Comparison of ENCODE assay signal across 18 cellular contexts in genomic region chr3:138812806-138813205, GRCh38.
"Had no signal": no experiment of that assay in that cellular context is flagged by ENCODE, and none has a peak within 500 bp of the region (broad histone marks: within the 10 kb centered on the region; RNA-seq: fewer than 3 reads in every experiment).

No MANE protein-coding gene starts in this region.

- H3K27ac ChIP-seq: colonic mucosa, left lung, parathyroid adenoma, thoracic aorta, upper lobe of left lung had no signal

- H3K27me3 ChIP-seq: colonic mucosa, left lung, upper lobe of left lung had no signal

- H3K9me3 ChIP-seq: colonic mucosa, left lung, thoracic aorta, upper lobe of left lung had no signal

- H3K4me3 ChIP-seq: colonic mucosa, left lung, thoracic aorta, upper lobe of left lung had no signal

- H3K4me1 ChIP-seq: colonic mucosa, parathyroid adenoma had no signal

- DNase-seq: activated B cell treated with CpG ODN at 0.5 μM for 24 hours; activated CD4-positive, alpha-beta memory T cell treated with anti-CD3 and anti-CD28 coated beads, Interleukin-2, amount 10 ng/mL, durations not matched to agents 7 days and 5 days; activated CD4-positive, alpha-beta T cell treated with anti-CD3 and anti-CD28 coated beads for 4 hours; activated CD8-positive, alpha-beta memory T cell treated with anti-CD3 and anti-CD28 coated beads, Interleukin-2, amount 10 ng/mL, durations not matched to agents 7 days and 5 days; activated naive CD4-positive, alpha-beta T cell; activated naive CD8-positive, alpha-beta T cell treated with anti-CD3 and anti-CD28 coated beads for 36 hours; central memory CD4-positive, alpha-beta T cell; colonic mucosa; endodermal cell; kidney; left lung; stimulated activated naive B cell treated with anti-CD40 and anti-IgM and Interleukin-4, amounts not matched to agents 10 μg/mL and 1 μg/mL and 100 μg/mL, for 72 hours; SW 1271; upper lobe of left lung had no signal

- ATAC-seq: activated CD8-positive, alpha-beta memory T cell treated with anti-CD3 and anti-CD28 coated beads, Interleukin-2, amount 10 ng/mL, durations not matched to agents 7 days and 5 days; activated T-helper 17 cell treated with anti-CD3 and anti-CD28 coated beads, Interleukin-2, amount 50 U/mL, for 72 hours; left lung; natural killer cell treated with Interleukin-12 subunit alpha and Interleukin-12 subunit beta and Interleukin-15 and Interleukin-18, amount 100 ng/mL, for 72 hours; stimulated activated naive B cell treated with anti-CD40 and anti-IgM and Interleukin-4, amounts not matched to agents 10 μg/mL and 1 μg/mL and 100 μg/mL, for 72 hours had no signal
